In genomic region chr4:6296026-6296425, GRCh38 we compare ENCODE assay signal across 34 cellular contexts.
"Had no signal": no experiment of that assay in that cellular context is flagged by ENCODE, and none has a peak within 500 bp of the region (broad histone marks: within the 10 kb centered on the region; RNA-seq: fewer than 3 reads in every experiment).

No MANE protein-coding gene starts in this region.

- H3K27me3 ChIP-seq: adrenal gland, body of pancreas, brain microvascular endothelial cell, breast epithelium had no signal

- H3K4me1 ChIP-seq: adrenal gland, body of pancreas, breast epithelium had no signal

- H3K4me3 ChIP-seq: adrenal gland, body of pancreas, breast epithelium had no signal

- DNase-seq: activated B cell treated with CpG ODN at 0.5 μM for 24 hours; activated CD4-positive, alpha-beta memory T cell treated with anti-CD3 and anti-CD28 coated beads for 36 hours; activated CD4-positive, alpha-beta T cell treated with anti-CD3 and anti-CD28 coated beads for 4 hours; activated CD4-positive, alpha-beta T cell treated with anti-CD3 and anti-CD28 coated beads, Interleukin-2, amount 10 ng/mL, durations not matched to agents 24 days and 14 days; activated CD4-positive, alpha-beta T cell treated with anti-CD3 and anti-CD28 coated beads, Interleukin-2, amount 50 U/mL, for 1 hour; activated CD4-positive, alpha-beta T cell treated with anti-CD3 and anti-CD28 coated beads, Interleukin-2, amount 50 U/mL, for 4 hours; activated CD4-positive, CD25-positive, alpha-beta regulatory T cell treated with anti-CD3 and anti-CD28 coated beads, Interleukin-2, amount 50 U/mL, for 72 hours; activated CD8-positive, alpha-beta memory T cell treated with anti-CD3 and anti-CD28 coated beads, Interleukin-2, amount 50 U/mL, for 4 hours; activated CD8-positive, alpha-beta T cell treated with anti-CD3 and anti-CD28 coated beads for 36 hours; activated effector memory CD4-positive, alpha-beta T cell treated with Interleukin-2 at 50 U/mL for 16 hours; activated gamma-delta T cell; activated naive CD4-positive, alpha-beta T cell; activated naive CD4-positive, alpha-beta T cell treated with anti-CD3 and anti-CD28 coated beads for 36 hours; activated naive CD4-positive, alpha-beta T cell treated with anti-CD3 and anti-CD28 coated beads, Interleukin-2, amount 50 U/mL, for 16 hours; activated naive CD8-positive, alpha-beta T cell treated with anti-CD3 and anti-CD28 coated beads for 36 hours; activated T-cell treated with anti-CD3 and anti-CD28 coated beads for 4 hours; activated T-cell treated with anti-CD3 and anti-CD28 coated beads, Interleukin-2, amount 50 U/mL, for 1 hour; activated T-cell treated with anti-CD3 and anti-CD28 coated beads, Interleukin-2, amount 50 U/mL, for 4 hours; activated T-cell treated with anti-CD3 and anti-CD28 coated beads, Interleukin-2, amount 50 U/mL, for 72 hours; adrenal gland; amniotic stem cell; aorta; body of pancreas; brain microvascular endothelial cell; cerebellar nuclear complex; T-helper 1 cell; T-helper 2 cell; T-helper 9 cell had no signal

- FAIRE-seq: astrocyte, TTC549 had no signal

- H3K27ac ChIP-seq: adrenal gland, body of pancreas, brain microvascular endothelial cell, breast epithelium, VCaP had no signal

- H3K9me3 ChIP-seq: adrenal gland, body of pancreas, breast epithelium had no signal

- H3K36me3 ChIP-seq: brain microvascular endothelial cell had no signal

- ATAC-seq: activated CD8-positive, alpha-beta T cell treated with anti-CD3 and anti-CD28 coated beads for 36 hours; activated naive CD4-positive, alpha-beta T cell treated with anti-CD3 and anti-CD28 coated beads, Interleukin-2, amount 50 U/mL, for 72 hours; activated T-cell treated with anti-CD3 and anti-CD28 coated beads, Interleukin-2, amount 50 U/mL, for 4 hours; activated T-cell treated with anti-CD3 and anti-CD28 coated beads, Interleukin-2, amount 50 U/mL, for 72 hours; activated T-helper 17 cell treated with anti-CD3 and anti-CD28 coated beads, Interleukin-2, amount 50 U/mL, for 72 hours; body of pancreas had no signal
